In genomic region chr10:85624511-85624910, GRCh38 we compare ENCODE assay signal across 31 cellular contexts.
"Had no signal": no experiment of that assay in that cellular context is flagged by ENCODE, and none has a peak within 500 bp of the region (broad histone marks: within the 10 kb centered on the region; RNA-seq: fewer than 3 reads in every experiment).

No MANE protein-coding gene starts in this region.

- H3K9me3 ChIP-seq: adrenal gland, body of pancreas, breast epithelium had no signal

- FAIRE-seq: astrocyte, colon, TTC549 had no signal

- H3K27ac ChIP-seq: adrenal gland, body of pancreas, brain microvascular endothelial cell, breast epithelium, VCaP had no signal

- DNase-seq: activated B cell treated with CpG ODN at 0.5 μM for 24 hours; activated CD4-positive, alpha-beta memory T cell treated with anti-CD3 and anti-CD28 coated beads, Interleukin-2, amount 10 ng/mL, durations not matched to agents 7 days and 5 days; activated CD4-positive, alpha-beta T cell treated with anti-CD3 and anti-CD28 coated beads for 48 hours; activated CD4-positive, alpha-beta T cell treated with anti-CD3 and anti-CD28 coated beads, Interleukin-2, amount 10 ng/mL, durations not matched to agents 7 days and 5 days; activated CD4-positive, alpha-beta T cell treated with anti-CD3 and anti-CD28 coated beads, Interleukin-2, amount 50 U/mL, for 48 hours; activated CD4-positive, CD25-positive, alpha-beta regulatory T cell treated with anti-CD3 and anti-CD28 coated beads, Interleukin-2, amount 50 U/mL, for 72 hours; activated CD8-positive, alpha-beta memory T cell treated with anti-CD3 and anti-CD28 coated beads for 24 hours; activated CD8-positive, alpha-beta memory T cell treated with anti-CD3 and anti-CD28 coated beads, Interleukin-2, amount 10 ng/mL, durations not matched to agents 7 days and 5 days; activated CD8-positive, alpha-beta memory T cell treated with anti-CD3 and anti-CD28 coated beads, Interleukin-2, amount 50 U/mL, for 48 hours; activated CD8-positive, alpha-beta T cell treated with anti-CD3 and anti-CD28 coated beads, Interleukin-2, amount 10 ng/mL, durations not matched to agents 7 days and 5 days; activated effector memory CD4-positive, alpha-beta T cell treated with Interleukin-2 at 50 U/mL for 16 hours; activated gamma-delta T cell; activated naive CD4-positive, alpha-beta T cell treated with anti-CD3 and anti-CD28 coated beads, Interleukin-2, amount 50 U/mL, for 16 hours; activated naive CD4-positive, alpha-beta T cell treated with Interleukin-2 at 50 U/mL for 16 hours; activated naive CD8-positive, alpha-beta T cell treated with anti-CD3 and anti-CD28 coated beads for 36 hours; activated T-cell treated with anti-CD3 and anti-CD28 coated beads, Interleukin-2, amount 50 U/mL, for 24 hours; activated T-cell treated with anti-CD3 and anti-CD28 coated beads, Interleukin-2, amount 50 U/mL, for 48 hours; adrenal gland; amniotic stem cell; aorta; body of pancreas; brain microvascular endothelial cell; central memory CD4-positive, alpha-beta T cell; T-helper 2 cell; T-helper 9 cell had no signal

- H3K27me3 ChIP-seq: adrenal gland, body of pancreas, brain microvascular endothelial cell, breast epithelium had no signal

- H3K4me3 ChIP-seq: adrenal gland, body of pancreas, breast epithelium had no signal

- H3K36me3 ChIP-seq: adrenal gland, brain microvascular endothelial cell, breast epithelium had no signal

- H3K4me1 ChIP-seq: adrenal gland, body of pancreas, breast epithelium had no signal

- ATAC-seq: activated CD8-positive, alpha-beta memory T cell treated with anti-CD3 and anti-CD28 coated beads, Interleukin-2, amount 10 ng/mL, durations not matched to agents 7 days and 5 days; activated CD8-positive, alpha-beta T cell treated with anti-CD3 and anti-CD28 coated beads, Interleukin-2, amount 10 ng/mL, durations not matched to agents 7 days and 5 days; activated naive CD4-positive, alpha-beta T cell treated with anti-CD3 and anti-CD28 coated beads, Interleukin-2, amount 50 U/mL, for 72 hours; body of pancreas had no signal
